Comparison of ENCODE assay signal across 18 cellular contexts in the genomic region with DNA sequence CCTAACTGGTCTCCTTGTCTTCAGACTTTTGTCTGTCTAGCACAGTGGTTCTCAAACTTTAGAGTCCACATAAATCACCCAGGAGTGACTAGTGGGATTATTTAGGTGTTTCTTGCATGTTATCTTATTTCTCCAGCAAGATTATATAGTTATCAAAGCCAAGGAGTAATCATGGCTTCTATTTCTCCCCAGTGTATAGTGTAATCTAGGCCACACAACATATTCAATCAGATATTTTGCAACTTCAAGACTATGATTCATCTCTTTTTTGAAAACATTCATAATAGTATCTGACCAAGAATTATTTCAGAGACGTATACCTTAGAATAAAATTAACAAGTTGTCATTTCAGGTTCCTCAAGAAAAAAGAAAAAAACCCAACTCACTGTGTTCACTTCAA.
DNase-seq lines count a peak whose midpoint lies in the region; ATAC-seq and TF ChIP-seq lines count a peak whose summit lies in the region.
"Had no signal": no experiment of that assay in that cellular context is flagged by ENCODE, and none has a peak within 500 bp of the region (broad histone marks: within the 10 kb centered on the region; RNA-seq: fewer than 3 reads in every experiment).

No MANE protein-coding gene starts in this region.

- ATAC-seq in activated CD4-positive, CD25-positive, alpha-beta regulatory T cell treated with anti-CD3 and anti-CD28 coated beads, Interleukin-2, amount 50 U/mL, for 24 hours: peak; percentile 36 to 43
- ATAC-seq in IMR-90 (ENCODE audit: low read depth) (no peak), sciatic nerve (peak; percentile 48), GM19397 (IDR thresholded peaks at IDR 0.05; ENCODE audit: unreplicated experiment) (no peak), GM18867 (IDR thresholded peaks at IDR 0.05; ENCODE audit: unreplicated experiment) (no peak)

- no peaks in the 10 kb centered on the region for H3K27me3 ChIP-seq in IMR-90 (ENCODE audit: control insufficient read depth, insufficient read depth, low read length)
- H3K27me3 ChIP-seq: BLaER1, MG63 had no signal

- no peak overlapping the region for H2AFZ ChIP-seq in IMR-90 (replicated peaks; ENCODE audit: low read length, poor library complexity)

- in situ Hi-C loops in IMR-90 (cut with MboI; ENCODE audit: low sequenced_read_pairs): no loop called here

- no peak overlapping the region for H4K5ac ChIP-seq in IMR-90 (ENCODE audit: low read depth, low read length)

- H3K79me1 ChIP-seq in IMR-90 (ENCODE audit: low read depth in 1 of 2, low read length in 2 of 2): no peaks in the 10 kb centered on the region

- H2BK120ac ChIP-seq in IMR-90 (ENCODE audit: low read depth, low read length): no peak overlapping the region

- peaks cover 3% of the 10 kb centered on the region for H3K36me3 ChIP-seq in IMR-90 (ENCODE audit: control insufficient read depth, insufficient read depth, low read length)

- CTCF ChIA-PET in IMR-90 (lab: Yijun Ruan, JAX): no interaction called here

- H3K9me3 ChIP-seq in IMR-90 (ENCODE audit: control insufficient read depth, insufficient read depth, low read length): no peaks in the 10 kb centered on the region
- H3K9me3 ChIP-seq: MG63 had no signal

- no peak overlapping the region for H4K8ac ChIP-seq in IMR-90 (ENCODE audit: low read depth in 2 of 2, low read length in 2 of 2)

- H3K18ac ChIP-seq in IMR-90 (ENCODE audit: low read depth, low read length): no peak overlapping the region

- H2BK5ac ChIP-seq in IMR-90 (ENCODE audit: low read depth, low read length, poor library complexity, severe bottlenecking): no peak overlapping the region

- no TSS peak for BruUV-seq in IMR-90 (replicated peaks; lab: Mats Ljungman, UMichigan)

- H3K9me1 ChIP-seq in IMR-90 (ENCODE audit: insufficient read depth, low read length): no peaks in the 10 kb centered on the region

- H3K9ac ChIP-seq in IMR-90 (ENCODE audit: low read depth, low read length): no peak overlapping the region
- H3K9ac ChIP-seq: BLaER1 had no signal

- no peak overlapping the region for H2AK5ac ChIP-seq in IMR-90 (ENCODE audit: low read depth, low read length)

- POLR2A ChIA-PET in IMR-90 (lab: Charles Lee; ENCODE audit: unreplicated experiment): no interaction called here

- WGBS in IMR-90 (ENCODE audit: extremely low coverage in 2 of 2, insufficient read length in 1 of 2), 2 experiments: no CpG with 5 or more reads among the region's 1 CpG

- intact Hi-C loops in IMR-90 (cut with micrococcal nuclease): loop anchor here (2.0 kb wide), 1 partner anchor 205 kb away; no protein-coding TSS in a partner anchor
- intact Hi-C loops in sciatic nerve (cut with DNase I): no loop called here

- H2BK15ac ChIP-seq in IMR-90 (ENCODE audit: low read depth, low read length): no peak overlapping the region

- dilution Hi-C loops in IMR-90 (cut with HindIII; ENCODE audit: low sequenced_read_pairs, unreplicated experiment): no loop called here

- no peak overlapping the region for H3K23ac ChIP-seq in IMR-90 (ENCODE audit: low read depth, low read length)

- H3K56ac ChIP-seq in IMR-90 (ENCODE audit: extremely low read depth, insufficient read depth, low read length): no peak overlapping the region

- H3K4me2 ChIP-seq in IMR-90 (ENCODE audit: low read depth, low read length): no peak overlapping the region
- H3K4me2 ChIP-seq: BLaER1 had no signal

- TF ChIP-seq POLR2A in IMR-90 (IDR thresholded peaks at IDR 0.05; ENCODE audit: low read depth, low read length): no peak

- H4K20me1 ChIP-seq in IMR-90 (ENCODE audit: insufficient read depth, low read length): no peaks in the 10 kb centered on the region
- H4K20me1 ChIP-seq: BLaER1 had no signal

- no peak overlapping the region for H3K14ac ChIP-seq in IMR-90 (replicated peaks; ENCODE audit: low read depth, low read length)

- no peak overlapping the region for H3K4ac ChIP-seq in IMR-90 (ENCODE audit: low read depth, low read length)

- no peak overlapping the region for H3K4me3 ChIP-seq in IMR-90 (ENCODE audit: insufficient read depth, low read depth, low read length)
- no peak overlapping the region for H3K4me3 ChIP-seq in choroid plexus epithelial cell (ENCODE audit: low read depth, low read length)
- H3K4me3 ChIP-seq: BLaER1, MG63 had no signal

- H3K4me1 ChIP-seq in IMR-90 (ENCODE audit: control insufficient read depth, insufficient read depth, low read length): no peaks in the 10 kb centered on the region
- H3K4me1 ChIP-seq: BLaER1 had no signal

- TF ChIP-seq RAD21 in IMR-90 (IDR thresholded peaks at IDR 0.05; ENCODE audit: low read length): no peak

- H4K91ac ChIP-seq in IMR-90 (ENCODE audit: insufficient read depth, low read depth, low read length): no peak overlapping the region

- no peak overlapping the region for H3K27ac ChIP-seq in IMR-90 (ENCODE audit: insufficient read depth, low read length)
- H3K27ac ChIP-seq: 22Rv1, BLaER1 had no signal

- no peak overlapping the region for H2BK20ac ChIP-seq in IMR-90 (ENCODE audit: low read depth, low read length)

- H2AK9ac ChIP-seq in IMR-90 (replicated peaks; ENCODE audit: low read depth, low read length, poor library complexity): no peak overlapping the region

- TF ChIP-seq CTCF in IMR-90 (conservative IDR thresholded peaks at IDR 0.05; ENCODE audit: low read depth, low read length) (no peak), choroid plexus epithelial cell (conservative IDR thresholded peaks at IDR 0.05; ENCODE audit: low read depth, low read length) (no peak)

- DNase-seq in activated CD4-positive, CD25-positive, alpha-beta regulatory T cell treated with anti-CD3 and anti-CD28 coated beads, Interleukin-2, amount 50 U/mL, for 72 hours: no peak
- DNase-seq in IMR-90 (no peak), choroid plexus epithelial cell (ENCODE audit: low read depth) (peak; percentile 55), sciatic nerve (ENCODE audit: low spot score) (no peak), NCI-H1694 treated with DMSO at 0.1 percent for 48 hours (lab: John Stamatoyannopoulos, UW) (no peak)
- DNase-seq: CD8-positive, alpha-beta memory T cell; DMS 273 treated with DMSO at 0.1 percent for 48 hours; KG1; MG63; NCI-H1092 treated with DMSO at 0.1 percent for 48 hours; NCI-H1694; NCI-H69; NK-92 treated with Interleukin-12 subunit alpha and Interleukin-12 subunit beta, amount 100 ng/mL, for 24 hours had no signal

TF ChIP-seq in IMR-90, 13 proteins besides CTCF, POLR2A, EP300 and RAD21:
- peak; percentile 36; the same call in 1 of the 2 replicates for TF ChIP-seq CEBPB (IDR thresholded peaks at IDR 0.05; ENCODE audit: low read depth, low read length)
- no peak for TF ChIP-seq MXI1 (IDR thresholded peaks at IDR 0.05; ENCODE audit: borderline replicate concordance, low read depth, low read length)

Comparison
In these comparisons a context has a peak if more than half of its experiments do, and no peak if none do; other contexts are left out.
1. ATAC-seq: peak in activated CD4-positive, CD25-positive, alpha-beta regulatory T cell treated with anti-CD3 and anti-CD28 coated beads, Interleukin-2, amount 50 U/mL, for 24 hours (2 of 2) and sciatic nerve (single experiment); none in IMR-90 (single experiment), GM19397 (single experiment) and GM18867 (single experiment).